ENCODE assay signal across 25 cellular contexts in genomic region chr22:45910928-45911467, GRCh38.
"Had no signal": no experiment of that assay in that cellular context is flagged by ENCODE, and none has a peak within 500 bp of the region (broad histone marks: within the 10 kb centered on the region; RNA-seq: fewer than 3 reads in every experiment).

No MANE protein-coding gene starts in this region.

- H3K4me1 Mint-ChIP-seq: activated CD4-positive, alpha-beta T cell treated with anti-CD3 and anti-CD28 coated beads, Interleukin-2, amount 10 ng/mL, durations not matched to agents 7 days and 5 days; activated CD8-positive, alpha-beta memory T cell treated with anti-CD3 and anti-CD28 coated beads, Interleukin-2, amount 10 ng/mL, durations not matched to agents 7 days and 5 days; activated naive CD8-positive, alpha-beta T cell treated with anti-CD3 and anti-CD28 coated beads, Interleukin-2, amount 50 U/mL, for 24 hours had no signal

- H3K27ac Mint-ChIP-seq: activated CD4-positive, alpha-beta T cell treated with anti-CD3 and anti-CD28 coated beads, Interleukin-2, amount 10 ng/mL, durations not matched to agents 7 days and 5 days; activated CD8-positive, alpha-beta memory T cell treated with anti-CD3 and anti-CD28 coated beads, Interleukin-2, amount 10 ng/mL, durations not matched to agents 7 days and 5 days; activated CD8-positive, alpha-beta T cell treated with anti-CD3 and anti-CD28 coated beads for 36 hours; activated naive CD8-positive, alpha-beta T cell treated with anti-CD3 and anti-CD28 coated beads, Interleukin-2, amount 50 U/mL, for 24 hours; dendritic cell treated with granulocyte-macrophage colony-stimulating factor and Interleukin-4, amounts not matched to agents 40 ng/mL and 50 ng/mL, for 4 days; stimulated activated naive B cell treated with anti-CD40 and anti-IgM and Interleukin-4, amounts not matched to agents 10 μg/mL and 1 μg/mL and 100 μg/mL, for 72 hours had no signal

- H3K4me3 Mint-ChIP-seq: activated CD4-positive, alpha-beta T cell treated with anti-CD3 and anti-CD28 coated beads, Interleukin-2, amount 10 ng/mL, durations not matched to agents 7 days and 5 days; activated CD8-positive, alpha-beta memory T cell treated with anti-CD3 and anti-CD28 coated beads, Interleukin-2, amount 10 ng/mL, durations not matched to agents 7 days and 5 days; activated CD8-positive, alpha-beta T cell treated with anti-CD3 and anti-CD28 coated beads for 36 hours; activated naive CD8-positive, alpha-beta T cell treated with anti-CD3 and anti-CD28 coated beads, Interleukin-2, amount 50 U/mL, for 24 hours; brain; dendritic cell treated with granulocyte-macrophage colony-stimulating factor and Interleukin-4, amounts not matched to agents 40 ng/mL and 50 ng/mL, for 4 days; neural crest cell; stimulated activated naive B cell treated with anti-CD40 and anti-IgM and Interleukin-4, amounts not matched to agents 10 μg/mL and 1 μg/mL and 100 μg/mL, for 72 hours had no signal

- DNase-seq: activated CD4-positive, alpha-beta T cell treated with anti-CD3 and anti-CD28 coated beads, Interleukin-2, amount 10 ng/mL, durations not matched to agents 7 days and 5 days; activated CD4-positive, CD25-positive, alpha-beta regulatory T cell treated with anti-CD3 and anti-CD28 coated beads, Interleukin-2, amount 50 U/mL, for 72 hours; activated CD8-positive, alpha-beta memory T cell treated with anti-CD3 and anti-CD28 coated beads, Interleukin-2, amount 10 ng/mL, durations not matched to agents 7 days and 5 days; activated CD8-positive, alpha-beta T cell treated with anti-CD3 and anti-CD28 coated beads for 36 hours; activated effector memory CD4-positive, alpha-beta T cell treated with anti-CD3 and anti-CD28 coated beads, Interleukin-2, amount 50 U/mL, for 16 hours; activated naive CD4-positive, alpha-beta T cell treated with anti-CD3 and anti-CD28 coated beads, Interleukin-2, amount 50 U/mL, for 16 hours; activated naive CD8-positive, alpha-beta T cell treated with anti-CD3 and anti-CD28 coated beads, Interleukin-2, amount 50 U/mL, for 24 hours; activated T-cell treated with anti-CD3 and anti-CD28 coated beads for 4 hours; anterior cingulate cortex; effector memory CD4-positive, alpha-beta T cell; foreskin melanocyte; mesendoderm; mucosa of descending colon; naive B cell; stimulated activated CD4-positive, alpha-beta T cell treated with anti-CD3 and anti-CD28 coated beads, Interleukin-15, amount 100 ng/mL, for 24 hours; stimulated activated naive B cell treated with anti-CD40 and anti-IgM and Interleukin-4, amounts not matched to agents 10 μg/mL and 1 μg/mL and 100 μg/mL, for 72 hours; testis; trophoblast cell had no signal

- H3K4me1 ChIP-seq: testis had no signal

- ATAC-seq: activated CD8-positive, alpha-beta memory T cell treated with anti-CD3 and anti-CD28 coated beads, Interleukin-2, amount 10 ng/mL, durations not matched to agents 7 days and 5 days; activated CD8-positive, alpha-beta T cell treated with anti-CD3 and anti-CD28 coated beads for 36 hours; activated naive CD8-positive, alpha-beta T cell treated with anti-CD3 and anti-CD28 coated beads, Interleukin-2, amount 50 U/mL, for 24 hours; mucosa of descending colon; stimulated activated naive B cell treated with anti-CD40 and anti-IgM and Interleukin-4, amounts not matched to agents 10 μg/mL and 1 μg/mL and 100 μg/mL, for 72 hours had no signal

- H3K27ac ChIP-seq: lower lobe of right lung, testis, vagina, VCaP had no signal

- H3K4me3 ChIP-seq: lower lobe of right lung, mucosa of descending colon, smooth muscle cell, testis, vagina had no signal

- H3K36me3 Mint-ChIP-seq: activated CD8-positive, alpha-beta memory T cell treated with anti-CD3 and anti-CD28 coated beads, Interleukin-2, amount 10 ng/mL, durations not matched to agents 7 days and 5 days; brain; stimulated activated naive B cell treated with anti-CD40 and anti-IgM and Interleukin-4, amounts not matched to agents 10 μg/mL and 1 μg/mL and 100 μg/mL, for 72 hours had no signal

- H3K36me3 ChIP-seq: lower lobe of right lung, vagina had no signal

- H3K9me3 ChIP-seq: mucosa of descending colon, testis, vagina had no signal

- H3K27me3 ChIP-seq: testis, vagina had no signal

- H3K4me2 ChIP-seq: smooth muscle cell had no signal

- H3K27me3 Mint-ChIP-seq: activated CD4-positive, alpha-beta T cell treated with anti-CD3 and anti-CD28 coated beads, Interleukin-2, amount 10 ng/mL, durations not matched to agents 7 days and 5 days; activated CD8-positive, alpha-beta memory T cell treated with anti-CD3 and anti-CD28 coated beads, Interleukin-2, amount 10 ng/mL, durations not matched to agents 7 days and 5 days had no signal
